16 cellular contexts compared by ENCODE assay signal in genomic region chr13:50576156-50576555, GRCh38.
DNase-seq lines count a peak whose midpoint lies in the region; ATAC-seq, FAIRE-seq and TF ChIP-seq lines count a peak whose summit lies in the region.
"Had no signal": no experiment of that assay in that cellular context is flagged by ENCODE, and none has a peak within 500 bp of the region (broad histone marks: within the 10 kb centered on the region; RNA-seq: fewer than 3 reads in every experiment).

No MANE protein-coding gene starts in this region.

- H3K36me3 ChIP-seq in right lobe of liver (no peaks in the 10 kb centered on the region), HepG2 (replicated peaks in 1 of 2; ENCODE audit: control insufficient read depth in 1 of 2, insufficient read depth in 2 of 2, low read length in 2 of 2) (peaks cover 0 to 4% of the 10 kb centered on the region in 2 experiments; a peak in 1 of 5 replicates)

- no TSS peak for BruUV-seq in HepG2 (replicated peaks; lab: Mats Ljungman, UMichigan)

- H3K4me1 ChIP-seq in right lobe of liver = no peaks in the 10 kb centered on the region
- H3K4me1 ChIP-seq in HepG2 (ENCODE audit: insufficient read depth, low read length) = peaks cover 28% of the 10 kb centered on the region
- H3K4me1 ChIP-seq: A549 had no signal

- TF ChIP-seq POLR2A in right lobe of liver (IDR thresholded peaks at IDR 0.05) (no peak), HepG2 (IDR thresholded peaks at IDR 0.05; ENCODE audit: insufficient read depth in 1 of 2, low read depth in 2 of 2, low read length in 2 of 2) (no peak)

- TF ChIP-seq EP300 in HepG2 (IDR thresholded peaks at IDR 0.05; ENCODE audit: low read depth in 2 of 2, low read length in 2 of 2) (no peak), HepG2 (CRISPR knock-in tag; IDR thresholded peaks at IDR 0.05; ENCODE audit: borderline replicate concordance) (no peak)

- no peak for TF ChIP-seq RAD21 in HepG2 (CRISPR knock-in tag; IDR thresholded peaks at IDR 0.05)

- no peak overlapping the region for H3K4me2 ChIP-seq in HepG2 (ENCODE audit: low read depth, low read length)
- H3K4me2 ChIP-seq: A549 had no signal

- H3K27ac ChIP-seq in right lobe of liver (no peak overlapping the region), HepG2 (ENCODE audit: extremely low read length, insufficient read depth, low read length) (no peak overlapping the region)
- H3K27ac ChIP-seq: A549, coronary artery had no signal

- no peaks in the 10 kb centered on the region for H3K27me3 ChIP-seq in right lobe of liver
- H3K27me3 ChIP-seq in HepG2 (ENCODE audit: control insufficient read depth in 1 of 2, insufficient read depth in 2 of 2, low read length in 2 of 2) = no peaks in the 10 kb centered on the region

- intact Hi-C loops in right lobe of liver (cut with DNase I) (no loop called here), HepG2 (cut with micrococcal nuclease; ENCODE audit: unreplicated experiment) (no loop called here)

- FAIRE-seq in HepG2 (lab: Jason Lieb, UNC) = no peak
- FAIRE-seq: A549 had no signal

- H3K4me3 ChIP-seq in right lobe of liver (no peak overlapping the region), HepG2 (replicated peaks in 1 of 3; ENCODE audit: insufficient read depth in 1 of 3, low read depth in 2 of 3, low read length in 3 of 3) (no peak overlapping the region)
- H3K4me3 ChIP-seq: A549, coronary artery had no signal

- no peaks in the 10 kb centered on the region for H3K9me3 ChIP-seq in right lobe of liver
- no peaks in the 10 kb centered on the region for H3K9me3 ChIP-seq in HepG2 (ENCODE audit: low read length)
- H3K9me3 ChIP-seq: A549 had no signal

- H4K20me1 ChIP-seq in HepG2 (ENCODE audit: insufficient read depth, low read length) = no peaks in the 10 kb centered on the region

- DNase-seq in right lobe of liver (peak; percentile 44 to 82 (median 75)), HepG2 (ENCODE audit: low spot score) (no peak), NCI-H510A (lab: John Stamatoyannopoulos, UW) (peak; percentile 84), left lobe of liver (ENCODE audit: low spot score) (peak; percentile 72), NCI-H226 (no peak), NOMO-1 (lab: John Stamatoyannopoulos, UW; ENCODE audit: unreplicated experiment in 2 of 2) (no peak), T-helper 1 cell (no peak)
- DNase-seq in activated CD4-positive, CD25-positive, alpha-beta regulatory T cell treated with anti-CD3 and anti-CD28 coated beads, Interleukin-2, amount 50 U/mL, for 72 hours = no peak
- DNase-seq: anterior cingulate cortex, H9, mammary epithelial cell, MV-4-11, nucleus accumbens had no signal

- H3K79me2 ChIP-seq in HepG2 (ENCODE audit: insufficient read depth, low read length) = no peaks in the 10 kb centered on the region

- ATAC-seq in right lobe of liver (peak; percentile 74 to 92 (median 84)), HepG2 (no peak), left lobe of liver (peak; percentile 89)
- ATAC-seq: A549; activated CD4-positive, CD25-positive, alpha-beta regulatory T cell treated with anti-CD3 and anti-CD28 coated beads, Interleukin-2, amount 50 U/mL, for 24 hours had no signal

- H2AFZ ChIP-seq in HepG2 (ENCODE audit: low read length) = no peak overlapping the region

- in situ Hi-C loops in HepG2 (cut with HindIII; ENCODE audit: extremely low pct_ligation_motif_present, low pct_unique_long_range_greater_than_20kb) = no loop called here

- TF ChIP-seq CTCF in right lobe of liver (IDR thresholded peaks at IDR 0.05) (no peak), HepG2 (CRISPR knock-in tag; IDR thresholded peaks at IDR 0.05) (no peak)

- no peak overlapping the region for H3K9ac ChIP-seq in HepG2 (ENCODE audit: insufficient read depth, low read depth, low read length)

- CTCF ChIA-PET in HepG2 (lab: Yijun Ruan, JAX; ENCODE audit: low intra/inter-chr PET ratio, low total read pairs) = no interaction called here

- POLR2A ChIA-PET in HepG2 (lab: Yijun Ruan, JAX) = interaction anchor here (1.4 kb wide), 1 partner anchor 41 kb away, joined by 4 read pairs; no protein-coding TSS in a partner anchor

- 20% methylated on average over 5 of the region's 6 CpGs for WGBS in right lobe of liver (ENCODE audit: insufficient coverage, low coverage, low lambda C conversion rate, missing lambda C conversion rate)
- WGBS in HepG2 (ENCODE audit: low lambda C conversion rate) = 96% methylated on average over 4 of the region's 6 CpGs

TF ChIP-seq in HepG2, 621 proteins besides CTCF, POLR2A, EP300 and RAD21:
- TF ChIP-seq HCFC1 (IDR thresholded peaks at IDR 0.05; ENCODE audit: low read depth, low read length) (no peak), ZNF484 (CRISPR knock-in tag; IDR thresholded peaks at IDR 0.05; ENCODE audit: borderline replicate concordance, low read depth) (no peak), ARNTL (CRISPR knock-in tag; IDR thresholded peaks at IDR 0.05) (no peak), TGIF2 (CRISPR knock-in tag; IDR thresholded peaks at IDR 0.05) (no peak), PBX3 (CRISPR knock-in tag; IDR thresholded peaks at IDR 0.05; ENCODE audit: borderline replicate concordance) (no peak), RBFOX2 (IDR thresholded peaks at IDR 0.05; ENCODE audit: low read depth, low read length) (no peak), ZNF710 (CRISPR knock-in tag; IDR thresholded peaks at IDR 0.05; ENCODE audit: borderline replicate concordance) (no peak), MTF1 (CRISPR knock-in tag; IDR thresholded peaks at IDR 0.05) (no peak), ZNF253 (CRISPR knock-in tag; IDR thresholded peaks at IDR 0.05; ENCODE audit: borderline replicate concordance) (no peak)

Comparison
In these comparisons a context has a peak if more than half of its experiments do, and no peak if none do; other contexts are left out.
1. DNase-seq: peak in right lobe of liver (3 of 3), NCI-H510A (single experiment) and left lobe of liver (single experiment); none in HepG2 (single experiment), NCI-H226 (single experiment), NOMO-1 (0 of 2), activated CD4-positive, CD25-positive, alpha-beta regulatory T cell treated with anti-CD3 and anti-CD28 coated beads, Interleukin-2, amount 50 U/mL, for 72 hours (single experiment) and T-helper 1 cell (0 of 5).